In genomic region chrX:153495362-153495751, GRCh38 we compare ENCODE assay signal across 12 cellular contexts. TPM values are rescaled to one million over a fixed set of nuclear protein-coding genes. Genes with fewer than 3 reads are reported as not detected.
DNase-seq lines count a peak whose midpoint lies in the region; ATAC-seq and TF ChIP-seq lines count a peak whose summit lies in the region.
"Had no signal": no experiment of that assay in that cellular context is flagged by ENCODE, and none has a peak within 500 bp of the region (broad histone marks: within the 10 kb centered on the region; RNA-seq: fewer than 3 reads in every experiment).

No MANE protein-coding gene starts in this region.

- in situ Hi-C loops in astrocyte of the cerebellum (cut with HindIII; ENCODE audit: low sequenced_read_pairs) = no loop called here

- peak; percentile 14 to 46 for ATAC-seq in left cardiac atrium

- no peak for TF ChIP-seq EP300 in sigmoid colon (IDR thresholded peaks at IDR 0.05)

- DNase-seq in Daoy (ENCODE audit: low read depth) (peak; percentile 37), astrocyte of the cerebellum (ENCODE audit: low read depth) (no peak), left cardiac atrium (peak; percentile 61), sigmoid colon (no peak), NCI-H2029 (lab: John Stamatoyannopoulos, UW) (no peak), SW 1271 (lab: John Stamatoyannopoulos, UW) (no peak), HEK293T (ENCODE audit: extremely low spot score) (no peak)
- DNase-seq in activated CD4-positive, alpha-beta memory T cell treated with anti-CD3 and anti-CD28 coated beads, Interleukin-2, amount 10 ng/mL, durations not matched to agents 7 days and 5 days = no peak
- DNase-seq: immature natural killer cell, SHP77 had no signal

- H3K9me3 ChIP-seq in sigmoid colon = no peaks in the 10 kb centered on the region

- H3K27ac ChIP-seq in sigmoid colon = peak overlapping the region; percentile 17 to 42 (median 30)
- H3K27ac ChIP-seq: cardiac muscle cell had no signal

- no peaks in the 10 kb centered on the region for H3K36me3 ChIP-seq in sigmoid colon
- H3K36me3 ChIP-seq: cardiac muscle cell had no signal

- H3K4me3 ChIP-seq in astrocyte of the cerebellum (ENCODE audit: low read depth, low read length) = peak overlapping the region; percentile 51
- H3K4me3 ChIP-seq in sigmoid colon = peak overlapping the region in 3 of 4 donors; percentile 20 to 41 (median 23)
- H3K4me3 ChIP-seq: cardiac muscle cell had no signal

- no peak for TF ChIP-seq POLR2A in sigmoid colon (IDR thresholded peaks at IDR 0.05)

- POLR2A ChIA-PET in activated CD4-positive, alpha-beta memory T cell treated with anti-CD3 and anti-CD28 coated beads, Interleukin-2, amount 10 ng/mL, durations not matched to agents 7 days and 5 days (lab: Charles Lee) = no interaction called here
- POLR2A ChIA-PET in HEK293T (lab: Yijun Ruan, JAX) = no interaction called here

- H3K9me3 Mint-ChIP-seq in activated CD4-positive, alpha-beta memory T cell treated with anti-CD3 and anti-CD28 coated beads, Interleukin-2, amount 10 ng/mL, durations not matched to agents 7 days and 5 days = no peaks in the 10 kb centered on the region
- H3K9me3 Mint-ChIP-seq: immature natural killer cell had no signal

- 33 to 34% methylated on average over 17 of the region's 17 CpGs for WGBS in sigmoid colon, 2 donors

- H3K27me3 ChIP-seq in sigmoid colon = peaks cover 0 to 7% (median 0%) of the 10 kb centered on the region in 3 donors
- H3K27me3 ChIP-seq: cardiac muscle cell had no signal

- no peaks in the 10 kb centered on the region for H3K36me3 Mint-ChIP-seq in activated CD4-positive, alpha-beta memory T cell treated with anti-CD3 and anti-CD28 coated beads, Interleukin-2, amount 10 ng/mL, durations not matched to agents 7 days and 5 days (ENCODE audit: low read depth)
- H3K36me3 Mint-ChIP-seq: immature natural killer cell had no signal

- H3K27me3 Mint-ChIP-seq in activated CD4-positive, alpha-beta memory T cell treated with anti-CD3 and anti-CD28 coated beads, Interleukin-2, amount 10 ng/mL, durations not matched to agents 7 days and 5 days = no peaks in the 10 kb centered on the region

- H3K4me1 Mint-ChIP-seq in activated CD4-positive, alpha-beta memory T cell treated with anti-CD3 and anti-CD28 coated beads, Interleukin-2, amount 10 ng/mL, durations not matched to agents 7 days and 5 days = no peaks in the 10 kb centered on the region
- H3K4me1 Mint-ChIP-seq: immature natural killer cell had no signal

- no peak overlapping the region for H3K27ac Mint-ChIP-seq in activated CD4-positive, alpha-beta memory T cell treated with anti-CD3 and anti-CD28 coated beads, Interleukin-2, amount 10 ng/mL, durations not matched to agents 7 days and 5 days
- H3K27ac Mint-ChIP-seq: immature natural killer cell had no signal

- CTCF ChIA-PET in activated CD4-positive, alpha-beta memory T cell treated with anti-CD3 and anti-CD28 coated beads, Interleukin-2, amount 10 ng/mL, durations not matched to agents 7 days and 5 days (lab: Charles Lee) = no interaction called here
- CTCF ChIA-PET in HEK293T (lab: Yijun Ruan, JAX) = no interaction called here

- TF ChIP-seq CTCF in astrocyte of the cerebellum (IDR thresholded peaks at IDR 0.05; ENCODE audit: low read depth, low read length, missing control alignments) (no peak), sigmoid colon (IDR thresholded peaks at IDR 0.05) (peak in 1 of 4 experiments; percentile 17)

- H3K4me1 ChIP-seq in sigmoid colon = no peaks in the 10 kb centered on the region

- intact Hi-C loops in left cardiac atrium (cut with DNase I) (no loop called here), sigmoid colon (cut with DNase I) (no loop called here)

- no peak overlapping the region for H3K4me3 Mint-ChIP-seq in activated CD4-positive, alpha-beta memory T cell treated with anti-CD3 and anti-CD28 coated beads, Interleukin-2, amount 10 ng/mL, durations not matched to agents 7 days and 5 days
- H3K4me3 Mint-ChIP-seq: immature natural killer cell had no signal

TF ChIP-seq in HEK293T, 16 proteins besides CTCF, POLR2A, EP300 and RAD21:
- TF ChIP-seq LEF1 (IDR thresholded peaks at IDR 0.05; ENCODE audit: borderline replicate concordance) (no peak), HDGF (IDR thresholded peaks at IDR 0.05; ENCODE audit: borderline replicate concordance) (no peak), L3MBTL2 (conservative IDR thresholded peaks at IDR 0.05) (no peak), ARNT (IDR thresholded peaks at IDR 0.05) (no peak), FOXM1 (IDR thresholded peaks at IDR 0.05; ENCODE audit: borderline replicate concordance) (no peak), BHLHE40 (IDR thresholded peaks at IDR 0.05; ENCODE audit: borderline replicate concordance) (no peak), NFRKB (IDR thresholded peaks at IDR 0.05) (no peak), FOXA1 (IDR thresholded peaks at IDR 0.05) (no peak), ZNF384 (IDR thresholded peaks at IDR 0.05) (no peak), TARDBP (IDR thresholded peaks at IDR 0.05) (no peak), SUZ12 (IDR thresholded peaks at IDR 0.05) (no peak), SP1 (IDR thresholded peaks at IDR 0.05) (no peak), CTBP1 (IDR thresholded peaks at IDR 0.05; ENCODE audit: borderline replicate concordance) (no peak), ELF4 (IDR thresholded peaks at IDR 0.05) (no peak)
- TF ChIP-seq, protein P1, sequence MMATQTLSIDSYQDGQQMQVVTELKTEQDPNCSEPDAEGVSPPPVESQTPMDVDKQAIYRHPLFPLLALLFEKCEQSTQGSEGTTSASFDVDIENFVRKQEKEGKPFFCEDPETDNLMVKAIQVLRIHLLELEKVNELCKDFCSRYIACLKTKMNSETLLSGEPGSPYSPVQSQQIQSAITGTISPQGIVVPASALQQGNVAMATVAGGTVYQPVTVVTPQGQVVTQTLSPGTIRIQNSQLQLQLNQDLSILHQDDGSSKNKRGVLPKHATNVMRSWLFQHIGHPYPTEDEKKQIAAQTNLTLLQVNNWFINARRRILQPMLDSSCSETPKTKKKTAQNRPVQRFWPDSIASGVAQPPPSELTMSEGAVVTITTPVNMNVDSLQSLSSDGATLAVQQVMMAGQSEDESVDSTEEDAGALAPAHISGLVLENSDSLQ (IDR thresholded peaks at IDR 0.05) = no peak

RNA-seq across cellular contexts. Expression of gene BGN, which starts 0.6 kb away (rescaled TPM):
- 3.7 and 5.7 TPM in 2 replicates for total RNA-seq in Daoy (2014; rRNA removed; shearing (Covaris generic))
- total RNA-seq in left cardiac atrium (100 to 1,000 TPM in 1 of 2 donors, 10 to 100 TPM in 1; 96.0 to 193 TPM), sigmoid colon (100 to 1,000 TPM in 1 of 4 donors, 10 to 100 TPM in 1, 1 to 10 TPM in 2; 5.7 to 181 (median 10.1) TPM)
- polyA plus RNA-seq in sigmoid colon = 10 to 100 TPM in 1 of 3 donors, 1 to 10 TPM in 2; 1.8 to 29.9 (median 9.0) TPM
- not detected for total RNA-seq in activated CD4-positive, alpha-beta memory T cell treated with anti-CD3 and anti-CD28 coated beads, Interleukin-2, amount 10 ng/mL, durations not matched to agents 7 days and 5 days
- total RNA-seq: activated CD8-positive, alpha-beta memory T cell treated with anti-CD3 and anti-CD28 coated beads for 36 hours had no signal
- polyA plus RNA-seq: immature natural killer cell had no signal

RNA-seq across cellular contexts. Expression of gene ATP2B3, which starts 22.1 kb away (rescaled TPM):
- total RNA-seq in Daoy (2014; rRNA removed; shearing (Covaris generic)) = not detected in 2 replicates
- total RNA-seq in left cardiac atrium (under 1 TPM in 1 of 2 donors, not detected in 1; 0.10 TPM), sigmoid colon (under 1 TPM; under 0.01 to 0.95 (median 0.26) TPM)
- under 1 TPM in 1 of 3 donors, not detected in 2; 0.26 TPM for polyA plus RNA-seq in sigmoid colon
- not detected for total RNA-seq in activated CD4-positive, alpha-beta memory T cell treated with anti-CD3 and anti-CD28 coated beads, Interleukin-2, amount 10 ng/mL, durations not matched to agents 7 days and 5 days
- total RNA-seq: activated CD8-positive, alpha-beta memory T cell treated with anti-CD3 and anti-CD28 coated beads for 36 hours had no signal
- polyA plus RNA-seq: immature natural killer cell had no signal

RNA-seq across cellular contexts. Expression of gene HAUS7, which starts 25.0 kb away (rescaled TPM):
- 35.7 and 58.0 TPM in 2 replicates for total RNA-seq in Daoy (2014; rRNA removed; shearing (Covaris generic))
- total RNA-seq in left cardiac atrium = 10 to 100 TPM; 15.8 to 22.2 TPM
- total RNA-seq in sigmoid colon = 10 to 100 TPM; 16.8 to 28.2 (median 25.4) TPM
- polyA plus RNA-seq in sigmoid colon = 10 to 100 TPM; 15.0 to 37.8 (median 18.3) TPM
- 10 to 100 TPM; 33.8 to 40.5 TPM for total RNA-seq in activated CD4-positive, alpha-beta memory T cell treated with anti-CD3 and anti-CD28 coated beads, Interleukin-2, amount 10 ng/mL, durations not matched to agents 7 days and 5 days

RNA-seq across cellular contexts. Expression of gene TREX2, which starts 49.5 kb away (rescaled TPM):
- 1.3 TPM in 1 of 2 replicates, not detected in the other for total RNA-seq in Daoy (2014; rRNA removed; shearing (Covaris generic))
- total RNA-seq in left cardiac atrium (under 1 TPM in 1 of 2 donors, not detected in 1; 0.39 TPM), sigmoid colon (1 to 10 TPM in 2 of 4 donors, under 1 TPM in 1, not detected in 1; 0.16 to 3.6 (median 2.4) TPM)
- polyA plus RNA-seq in sigmoid colon = under 1 TPM in 1 of 3 donors, not detected in 2; 0.87 TPM
- 1 to 10 TPM; 1.1 to 1.8 TPM for total RNA-seq in activated CD4-positive, alpha-beta memory T cell treated with anti-CD3 and anti-CD28 coated beads, Interleukin-2, amount 10 ng/mL, durations not matched to agents 7 days and 5 days
- polyA plus RNA-seq: cardiac muscle cell had no signal

Comparison
In these comparisons a context has a peak if more than half of its experiments do, and no peak if none do; other contexts are left out.
1. DNase-seq: peak in Daoy (single experiment) and left cardiac atrium (single experiment); none in astrocyte of the cerebellum (single experiment), sigmoid colon (single experiment), NCI-H2029 (single experiment), SW 1271 (0 of 2), activated CD4-positive, alpha-beta memory T cell treated with anti-CD3 and anti-CD28 coated beads, Interleukin-2, amount 10 ng/mL, durations not matched to agents 7 days and 5 days (single experiment) and HEK293T (single experiment).